1 cellular context compared by ENCODE assay signal in genomic region chr13:113305208-113305607, GRCh38.
TF ChIP-seq lines count a peak whose summit lies in the region.

No MANE protein-coding gene starts in this region.

TF ChIP-seq in H1, 55 proteins besides CTCF, POLR2A, EP300 and RAD21 (continued from another document):
- no peak for TF ChIP-seq CHD7 (IDR thresholded peaks at IDR 0.05; ENCODE audit: insufficient replicate concordance, low read length)
- no peak for TF ChIP-seq SAP30 (IDR thresholded peaks at IDR 0.05; ENCODE audit: insufficient read depth, insufficient replicate concordance, low read length)
- no peak for TF ChIP-seq RBBP5 (IDR thresholded peaks at IDR 0.05; ENCODE audit: borderline replicate concordance, low read depth, low read length)
- TF ChIP-seq PHF8 (conservative IDR thresholded peaks at IDR 0.05; ENCODE audit: low read depth, low read length), result no peak
- no peak for TF ChIP-seq KDM5A (IDR thresholded peaks at IDR 0.05; ENCODE audit: low read length)
- TF ChIP-seq ATF3 (IDR thresholded peaks at IDR 0.05; ENCODE audit: insufficient read depth, low read depth, low read length), result no peak
- TF ChIP-seq SIRT6 (IDR thresholded peaks at IDR 0.05; ENCODE audit: low read length), result no peak
- no peak for TF ChIP-seq RNF2 (IDR thresholded peaks at IDR 0.05; ENCODE audit: borderline replicate concordance, low read depth, low read length, missing control alignments, poor library complexity, severe bottlenecking)
- no peak for TF ChIP-seq POLR2AphosphoS5 (IDR thresholded peaks at IDR 0.05; ENCODE audit: low read depth, low read length)
- TF ChIP-seq NRF1 (IDR thresholded peaks at IDR 0.05; ENCODE audit: low read depth, low read length), result no peak
